In the genomic region with DNA sequence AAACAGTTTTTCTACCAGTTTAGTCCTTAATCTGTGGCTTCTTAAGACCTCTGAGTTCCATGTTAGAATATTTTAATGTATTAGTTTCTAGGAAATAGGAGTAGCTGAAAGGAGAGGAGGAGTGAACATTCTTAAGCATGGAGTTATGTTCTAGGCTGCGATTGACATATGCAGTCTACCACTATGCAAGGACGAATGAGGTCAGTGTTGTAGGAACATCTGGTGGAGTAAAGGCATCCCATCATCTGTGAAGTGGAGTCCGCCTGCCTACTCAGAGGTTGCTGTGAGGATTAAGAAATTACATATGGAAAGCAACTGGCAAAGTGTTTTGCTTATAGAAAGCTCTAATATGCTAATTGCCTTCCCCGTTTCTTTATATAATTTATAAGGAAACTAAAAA, we compare ENCODE assay signal across 19 cellular contexts.
"Had no signal": no experiment of that assay in that cellular context is flagged by ENCODE, and none has a peak within 500 bp of the region (broad histone marks: within the 10 kb centered on the region; RNA-seq: fewer than 3 reads in every experiment).

No MANE protein-coding gene starts in this region.

- H3K27ac Mint-ChIP-seq: nephron progenitor cell had no signal

- H3K4me3 Mint-ChIP-seq: naive thymus-derived CD4-positive, alpha-beta T cell; nephron progenitor cell had no signal

- ATAC-seq: foreskin keratinocyte; naive thymus-derived CD4-positive, alpha-beta T cell had no signal

- H3K4me1 ChIP-seq: foreskin keratinocyte, right atrium auricular region, stomach had no signal

- H3K4me1 Mint-ChIP-seq: nephron progenitor cell had no signal

- DNase-seq: effector memory CD4-positive, alpha-beta T cell; foreskin keratinocyte; kidney; left cardiac atrium; left ventricle myocardium superior; mesendoderm; naive thymus-derived CD4-positive, alpha-beta T cell; nephron progenitor cell; small intestine; stimulated activated CD4-positive, alpha-beta T cell treated with anti-CD3 and anti-CD28 coated beads, Interleukin-12 subunit alpha, Interleukin-12 subunit beta, amount 100 ng/mL, for 4 hours; stimulated activated naive CD4-positive, alpha-beta T cell; stomach; trophoblast cell had no signal

- H3K27me3 ChIP-seq: esophagus muscularis mucosa, foreskin keratinocyte, hepatocyte, right atrium auricular region, stomach had no signal

- H3K36me3 ChIP-seq: thoracic aorta had no signal

- H3K9me3 ChIP-seq: esophagus muscularis mucosa, right atrium auricular region, stomach, thoracic aorta had no signal

- H3K4me3 ChIP-seq: esophagus muscularis mucosa, hepatocyte, lung, right atrium auricular region, stomach, thoracic aorta had no signal

- H3K27me3 Mint-ChIP-seq: naive thymus-derived CD4-positive, alpha-beta T cell had no signal

- H3K27ac ChIP-seq: epithelial cell of prostate, esophagus muscularis mucosa, foreskin keratinocyte, hepatocyte, right atrium auricular region, stomach, thoracic aorta had no signal
